In genomic region chr7:47266131-47266706, GRCh38 we compare ENCODE assay signal across 1 cellular context.
TF ChIP-seq lines count a peak whose summit lies in the region.

No MANE protein-coding gene starts in this region.

TF ChIP-seq in HepG2, 621 proteins besides CTCF, POLR2A, EP300 and RAD21 (continued from another document and continues in another):
- TF ChIP-seq HOMEZ (CRISPR knock-in tag; IDR thresholded peaks at IDR 0.05; ENCODE audit: low read depth), result no peak
- no peak for TF ChIP-seq ZNF17 (CRISPR knock-in tag; IDR thresholded peaks at IDR 0.05)
- no peak for TF ChIP-seq ETV6 (CRISPR knock-in tag; conservative IDR thresholded peaks at IDR 0.05)
- TF ChIP-seq NPAS2 (CRISPR knock-in tag; IDR thresholded peaks at IDR 0.05; ENCODE audit: borderline replicate concordance), result no peak
- TF ChIP-seq, protein P1, sequence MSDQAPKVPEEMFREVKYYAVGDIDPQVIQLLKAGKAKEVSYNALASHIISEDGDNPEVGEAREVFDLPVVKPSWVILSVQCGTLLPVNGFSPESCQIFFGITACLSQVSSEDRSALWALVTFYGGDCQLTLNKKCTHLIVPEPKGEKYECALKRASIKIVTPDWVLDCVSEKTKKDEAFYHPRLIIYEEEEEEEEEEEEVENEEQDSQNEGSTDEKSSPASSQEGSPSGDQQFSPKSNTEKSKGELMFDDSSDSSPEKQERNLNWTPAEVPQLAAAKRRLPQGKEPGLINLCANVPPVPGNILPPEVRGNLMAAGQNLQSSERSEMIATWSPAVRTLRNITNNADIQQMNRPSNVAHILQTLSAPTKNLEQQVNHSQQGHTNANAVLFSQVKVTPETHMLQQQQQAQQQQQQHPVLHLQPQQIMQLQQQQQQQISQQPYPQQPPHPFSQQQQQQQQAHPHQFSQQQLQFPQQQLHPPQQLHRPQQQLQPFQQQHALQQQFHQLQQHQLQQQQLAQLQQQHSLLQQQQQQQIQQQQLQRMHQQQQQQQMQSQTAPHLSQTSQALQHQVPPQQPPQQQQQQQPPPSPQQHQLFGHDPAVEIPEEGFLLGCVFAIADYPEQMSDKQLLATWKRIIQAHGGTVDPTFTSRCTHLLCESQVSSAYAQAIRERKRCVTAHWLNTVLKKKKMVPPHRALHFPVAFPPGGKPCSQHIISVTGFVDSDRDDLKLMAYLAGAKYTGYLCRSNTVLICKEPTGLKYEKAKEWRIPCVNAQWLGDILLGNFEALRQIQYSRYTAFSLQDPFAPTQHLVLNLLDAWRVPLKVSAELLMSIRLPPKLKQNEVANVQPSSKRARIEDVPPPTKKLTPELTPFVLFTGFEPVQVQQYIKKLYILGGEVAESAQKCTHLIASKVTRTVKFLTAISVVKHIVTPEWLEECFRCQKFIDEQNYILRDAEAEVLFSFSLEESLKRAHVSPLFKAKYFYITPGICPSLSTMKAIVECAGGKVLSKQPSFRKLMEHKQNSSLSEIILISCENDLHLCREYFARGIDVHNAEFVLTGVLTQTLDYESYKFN (CRISPR knock-in tag; conservative IDR thresholded peaks at IDR 0.05), result peak; percentile 52; the same call in 1 of the 2 replicates
- TF ChIP-seq NFE2 (CRISPR knock-in tag; IDR thresholded peaks at IDR 0.05), result no peak
- TF ChIP-seq, protein P2, sequence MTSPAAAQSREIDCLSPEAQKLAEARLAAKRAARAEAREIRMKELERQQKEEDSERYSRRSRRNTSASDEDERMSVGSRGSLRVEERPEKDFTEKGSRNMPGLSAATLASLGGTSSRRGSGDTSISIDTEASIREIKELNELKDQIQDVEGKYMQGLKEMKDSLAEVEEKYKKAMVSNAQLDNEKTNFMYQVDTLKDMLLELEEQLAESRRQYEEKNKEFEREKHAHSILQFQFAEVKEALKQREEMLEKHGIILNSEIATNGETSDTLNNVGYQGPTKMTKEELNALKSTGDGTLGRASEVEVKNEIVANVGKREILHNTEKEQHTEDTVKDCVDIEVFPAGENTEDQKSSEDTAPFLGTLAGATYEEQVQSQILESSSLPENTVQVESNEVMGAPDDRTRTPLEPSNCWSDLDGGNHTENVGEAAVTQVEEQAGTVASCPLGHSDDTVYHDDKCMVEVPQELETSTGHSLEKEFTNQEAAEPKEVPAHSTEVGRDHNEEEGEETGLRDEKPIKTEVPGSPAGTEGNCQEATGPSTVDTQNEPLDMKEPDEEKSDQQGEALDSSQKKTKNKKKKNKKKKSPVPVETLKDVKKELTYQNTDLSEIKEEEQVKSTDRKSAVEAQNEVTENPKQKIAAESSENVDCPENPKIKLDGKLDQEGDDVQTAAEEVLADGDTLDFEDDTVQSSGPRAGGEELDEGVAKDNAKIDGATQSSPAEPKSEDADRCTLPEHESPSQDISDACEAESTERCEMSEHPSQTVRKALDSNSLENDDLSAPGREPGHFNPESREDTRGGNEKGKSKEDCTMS (CRISPR knock-in tag; conservative IDR thresholded peaks at IDR 0.05), result no peak
- TF ChIP-seq ZNF556 (CRISPR knock-in tag; IDR thresholded peaks at IDR 0.05; ENCODE audit: borderline replicate concordance), result no peak
- TF ChIP-seq MBD4 (IDR thresholded peaks at IDR 0.05; ENCODE audit: borderline replicate concordance, low read length), result no peak
- TF ChIP-seq HCFC1 (IDR thresholded peaks at IDR 0.05; ENCODE audit: low read depth, low read length), result no peak
- TF ChIP-seq AGO2 (optimal IDR thresholded peaks at IDR 0.05; ENCODE audit: low read depth, low read length), result no peak
- TF ChIP-seq ZNF777 (CRISPR knock-in tag; IDR thresholded peaks at IDR 0.05), result no peak
- TF ChIP-seq, protein P3, sequence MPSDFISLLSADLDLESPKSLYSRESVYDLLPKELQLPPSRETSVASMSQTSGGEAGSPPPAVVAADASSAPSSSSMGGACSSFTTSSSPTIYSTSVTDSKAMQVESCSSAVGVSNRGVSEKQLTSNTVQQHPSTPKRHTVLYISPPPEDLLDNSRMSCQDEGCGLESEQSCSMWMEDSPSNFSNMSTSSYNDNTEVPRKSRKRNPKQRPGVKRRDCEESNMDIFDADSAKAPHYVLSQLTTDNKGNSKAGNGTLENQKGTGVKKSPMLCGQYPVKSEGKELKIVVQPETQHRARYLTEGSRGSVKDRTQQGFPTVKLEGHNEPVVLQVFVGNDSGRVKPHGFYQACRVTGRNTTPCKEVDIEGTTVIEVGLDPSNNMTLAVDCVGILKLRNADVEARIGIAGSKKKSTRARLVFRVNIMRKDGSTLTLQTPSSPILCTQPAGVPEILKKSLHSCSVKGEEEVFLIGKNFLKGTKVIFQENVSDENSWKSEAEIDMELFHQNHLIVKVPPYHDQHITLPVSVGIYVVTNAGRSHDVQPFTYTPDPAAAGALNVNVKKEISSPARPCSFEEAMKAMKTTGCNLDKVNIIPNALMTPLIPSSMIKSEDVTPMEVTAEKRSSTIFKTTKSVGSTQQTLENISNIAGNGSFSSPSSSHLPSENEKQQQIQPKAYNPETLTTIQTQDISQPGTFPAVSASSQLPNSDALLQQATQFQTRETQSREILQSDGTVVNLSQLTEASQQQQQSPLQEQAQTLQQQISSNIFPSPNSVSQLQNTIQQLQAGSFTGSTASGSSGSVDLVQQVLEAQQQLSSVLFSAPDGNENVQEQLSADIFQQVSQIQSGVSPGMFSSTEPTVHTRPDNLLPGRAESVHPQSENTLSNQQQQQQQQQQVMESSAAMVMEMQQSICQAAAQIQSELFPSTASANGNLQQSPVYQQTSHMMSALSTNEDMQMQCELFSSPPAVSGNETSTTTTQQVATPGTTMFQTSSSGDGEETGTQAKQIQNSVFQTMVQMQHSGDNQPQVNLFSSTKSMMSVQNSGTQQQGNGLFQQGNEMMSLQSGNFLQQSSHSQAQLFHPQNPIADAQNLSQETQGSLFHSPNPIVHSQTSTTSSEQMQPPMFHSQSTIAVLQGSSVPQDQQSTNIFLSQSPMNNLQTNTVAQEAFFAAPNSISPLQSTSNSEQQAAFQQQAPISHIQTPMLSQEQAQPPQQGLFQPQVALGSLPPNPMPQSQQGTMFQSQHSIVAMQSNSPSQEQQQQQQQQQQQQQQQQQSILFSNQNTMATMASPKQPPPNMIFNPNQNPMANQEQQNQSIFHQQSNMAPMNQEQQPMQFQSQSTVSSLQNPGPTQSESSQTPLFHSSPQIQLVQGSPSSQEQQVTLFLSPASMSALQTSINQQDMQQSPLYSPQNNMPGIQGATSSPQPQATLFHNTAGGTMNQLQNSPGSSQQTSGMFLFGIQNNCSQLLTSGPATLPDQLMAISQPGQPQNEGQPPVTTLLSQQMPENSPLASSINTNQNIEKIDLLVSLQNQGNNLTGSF (CRISPR knock-in tag; IDR thresholded peaks at IDR 0.05), result no peak
- no peak for TF ChIP-seq TCF7 (IDR thresholded peaks at IDR 0.05; ENCODE audit: low read depth)
- no peak for TF ChIP-seq PTBP1 (IDR thresholded peaks at IDR 0.05; ENCODE audit: low read depth, low read length, poor library complexity, severe bottlenecking)
- no peak for TF ChIP-seq DNMT1 (CRISPR knock-in tag; IDR thresholded peaks at IDR 0.05)
- TF ChIP-seq, protein P4, sequence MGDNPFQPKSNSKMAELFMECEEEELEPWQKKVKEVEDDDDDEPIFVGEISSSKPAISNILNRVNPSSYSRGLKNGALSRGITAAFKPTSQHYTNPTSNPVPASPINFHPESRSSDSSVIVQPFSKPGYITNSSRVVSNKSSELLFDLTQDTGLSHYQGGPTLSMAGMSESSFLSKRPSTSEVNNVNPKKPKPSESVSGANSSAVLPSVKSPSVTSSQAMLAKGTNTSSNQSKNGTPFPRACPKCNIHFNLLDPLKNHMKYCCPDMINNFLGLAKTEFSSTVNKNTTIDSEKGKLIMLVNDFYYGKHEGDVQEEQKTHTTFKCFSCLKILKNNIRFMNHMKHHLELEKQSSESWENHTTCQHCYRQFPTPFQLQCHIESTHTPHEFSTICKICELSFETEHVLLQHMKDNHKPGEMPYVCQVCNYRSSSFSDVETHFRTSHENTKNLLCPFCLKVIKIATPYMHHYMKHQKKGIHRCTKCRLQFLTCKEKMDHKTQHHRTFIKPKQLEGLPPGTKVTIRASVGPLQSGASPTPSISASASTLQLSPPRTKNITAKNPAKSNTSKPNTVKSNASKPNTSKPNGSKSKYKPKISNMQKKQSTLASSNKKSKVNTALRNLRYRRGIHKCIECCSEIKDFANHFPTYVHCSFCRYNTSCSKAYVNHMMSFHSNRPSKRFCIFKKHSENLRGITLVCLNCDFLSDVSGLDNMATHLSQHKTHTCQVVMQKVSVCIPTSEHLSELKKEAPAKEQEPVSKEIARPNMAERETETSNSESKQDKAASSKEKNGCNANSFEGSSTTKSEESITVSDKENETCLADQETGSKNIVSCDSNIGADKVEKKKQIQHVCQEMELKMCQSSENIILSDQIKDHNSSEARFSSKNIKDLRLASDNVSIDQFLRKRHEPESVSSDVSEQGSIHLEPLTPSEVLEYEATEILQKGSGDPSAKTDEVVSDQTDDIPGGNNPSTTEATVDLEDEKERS (CRISPR knock-in tag; IDR thresholded peaks at IDR 0.05), result no peak
- no peak for TF ChIP-seq PRDM4 (CRISPR knock-in tag; IDR thresholded peaks at IDR 0.05; ENCODE audit: borderline replicate concordance)
- TF ChIP-seq MLX (CRISPR knock-in tag; IDR thresholded peaks at IDR 0.05), result no peak
- TF ChIP-seq ZNF550 (CRISPR knock-in tag; IDR thresholded peaks at IDR 0.05; ENCODE audit: borderline replicate concordance), result no peak
- TF ChIP-seq FOSL2 (CRISPR knock-in tag; IDR thresholded peaks at IDR 0.05), result peak; percentile 32
- TF ChIP-seq PPARG (CRISPR knock-in tag; conservative IDR thresholded peaks at IDR 0.05), result peak; percentile 96
- TF ChIP-seq, protein P5, sequence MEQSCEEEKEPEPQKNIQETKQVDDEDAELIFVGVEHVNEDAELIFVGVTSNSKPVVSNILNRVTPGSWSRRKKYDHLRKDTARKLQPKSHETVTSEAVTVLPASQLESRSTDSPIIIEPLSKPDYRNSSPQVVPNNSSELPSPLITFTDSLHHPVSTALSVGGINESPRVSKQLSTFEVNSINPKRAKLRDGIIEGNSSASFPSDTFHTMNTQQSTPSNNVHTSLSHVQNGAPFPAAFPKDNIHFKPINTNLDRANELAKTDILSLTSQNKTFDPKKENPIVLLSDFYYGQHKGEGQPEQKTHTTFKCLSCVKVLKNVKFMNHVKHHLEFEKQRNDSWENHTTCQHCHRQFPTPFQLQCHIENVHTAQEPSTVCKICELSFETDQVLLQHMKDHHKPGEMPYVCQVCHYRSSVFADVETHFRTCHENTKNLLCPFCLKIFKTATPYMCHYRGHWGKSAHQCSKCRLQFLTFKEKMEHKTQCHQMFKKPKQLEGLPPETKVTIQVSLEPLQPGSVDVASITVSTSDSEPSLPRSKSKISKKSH (CRISPR knock-in tag; IDR thresholded peaks at IDR 0.05; ENCODE audit: borderline replicate concordance), result no peak
- TF ChIP-seq, protein P6, sequence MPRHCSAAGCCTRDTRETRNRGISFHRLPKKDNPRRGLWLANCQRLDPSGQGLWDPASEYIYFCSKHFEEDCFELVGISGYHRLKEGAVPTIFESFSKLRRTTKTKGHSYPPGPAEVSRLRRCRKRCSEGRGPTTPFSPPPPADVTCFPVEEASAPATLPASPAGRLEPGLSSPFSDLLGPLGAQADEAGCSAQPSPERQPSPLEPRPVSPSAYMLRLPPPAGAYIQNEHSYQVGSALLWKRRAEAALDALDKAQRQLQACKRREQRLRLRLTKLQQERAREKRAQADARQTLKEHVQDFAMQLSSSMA (CRISPR knock-in tag; IDR thresholded peaks at IDR 0.05), result no peak
- TF ChIP-seq, protein P7, sequence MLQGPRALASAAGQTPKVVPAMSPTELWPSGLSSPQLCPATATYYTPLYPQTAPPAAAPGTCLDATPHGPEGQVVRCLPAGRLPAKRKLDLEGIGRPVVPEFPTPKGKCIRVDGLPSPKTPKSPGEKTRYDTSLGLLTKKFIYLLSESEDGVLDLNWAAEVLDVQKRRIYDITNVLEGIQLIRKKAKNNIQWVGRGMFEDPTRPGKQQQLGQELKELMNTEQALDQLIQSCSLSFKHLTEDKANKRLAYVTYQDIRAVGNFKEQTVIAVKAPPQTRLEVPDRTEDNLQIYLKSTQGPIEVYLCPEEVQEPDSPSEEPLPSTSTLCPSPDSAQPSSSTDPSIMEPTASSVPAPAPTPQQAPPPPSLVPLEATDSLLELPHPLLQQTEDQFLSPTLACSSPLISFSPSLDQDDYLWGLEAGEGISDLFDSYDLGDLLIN (CRISPR knock-in tag; IDR thresholded peaks at IDR 0.05; ENCODE audit: borderline replicate concordance), result no peak
- TF ChIP-seq ZNF329 (CRISPR knock-in tag; IDR thresholded peaks at IDR 0.05; ENCODE audit: low read depth), result no peak
- TF ChIP-seq JUN (CRISPR knock-in tag; IDR thresholded peaks at IDR 0.05), result no peak
- TF ChIP-seq RFX5 (IDR thresholded peaks at IDR 0.05; ENCODE audit: low read depth, low read length), result no peak
- no peak for TF ChIP-seq ZNF547 (CRISPR knock-in tag; IDR thresholded peaks at IDR 0.05)
- TF ChIP-seq TBP (CRISPR knock-in tag; IDR thresholded peaks at IDR 0.05), result no peak
- TF ChIP-seq ARID2 (CRISPR knock-in tag; IDR thresholded peaks at IDR 0.05; ENCODE audit: borderline replicate concordance), result no peak
- no peak for TF ChIP-seq ZFP1 (CRISPR knock-in tag; IDR thresholded peaks at IDR 0.05)
- TF ChIP-seq MEIS2 (CRISPR knock-in tag; IDR thresholded peaks at IDR 0.05), result no peak
- no peak for TF ChIP-seq NBN (conservative IDR thresholded peaks at IDR 0.05)
- peak; percentile 12 for TF ChIP-seq SKI (IDR thresholded peaks at IDR 0.05; ENCODE audit: partially characterized antibody)
- no peak for TF ChIP-seq ZBTB38 (CRISPR knock-in tag; IDR thresholded peaks at IDR 0.05)
- no peak for TF ChIP-seq SAFB2 (CRISPR knock-in tag; IDR thresholded peaks at IDR 0.05; ENCODE audit: borderline replicate concordance, low read depth)
